ENCODE assay signal across 2 cellular contexts in the genomic region with DNA sequence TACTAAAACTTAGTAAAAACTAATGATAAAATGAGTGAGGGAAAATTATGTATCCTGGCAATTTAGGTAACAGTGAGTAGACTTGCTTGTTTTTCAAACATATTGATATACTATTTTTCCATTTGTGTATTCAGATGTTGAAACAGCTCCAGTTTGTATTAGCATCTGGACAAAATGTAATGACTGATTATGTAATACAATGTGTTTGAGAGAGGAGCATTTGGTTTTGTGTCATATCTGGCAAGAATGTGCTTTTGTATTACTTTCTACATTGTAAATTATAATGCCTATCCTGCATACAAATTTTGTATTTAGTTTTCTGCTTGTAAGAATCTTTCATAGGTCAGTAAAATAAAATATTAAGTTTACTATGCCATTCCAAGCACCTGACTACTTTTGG.
TF ChIP-seq lines count a peak whose summit lies in the region.

No MANE protein-coding gene starts in this region.

TF ChIP-seq in GM12878, 131 proteins besides CTCF, POLR2A, EP300 and RAD21:
- TF ChIP-seq, protein P1, sequence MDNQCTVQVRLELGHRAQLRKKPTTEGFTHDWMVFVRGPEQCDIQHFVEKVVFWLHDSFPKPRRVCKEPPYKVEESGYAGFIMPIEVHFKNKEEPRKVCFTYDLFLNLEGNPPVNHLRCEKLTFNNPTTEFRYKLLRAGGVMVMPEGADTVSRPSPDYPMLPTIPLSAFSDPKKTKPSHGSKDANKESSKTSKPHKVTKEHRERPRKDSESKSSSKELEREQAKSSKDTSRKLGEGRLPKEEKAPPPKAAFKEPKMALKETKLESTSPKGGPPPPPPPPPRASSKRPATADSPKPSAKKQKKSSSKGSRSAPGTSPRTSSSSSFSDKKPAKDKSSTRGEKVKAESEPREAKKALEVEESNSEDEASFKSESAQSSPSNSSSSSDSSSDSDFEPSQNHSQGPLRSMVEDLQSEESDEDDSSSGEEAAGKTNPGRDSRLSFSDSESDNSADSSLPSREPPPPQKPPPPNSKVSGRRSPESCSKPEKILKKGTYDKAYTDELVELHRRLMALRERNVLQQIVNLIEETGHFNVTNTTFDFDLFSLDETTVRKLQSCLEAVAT (IDR thresholded peaks at IDR 0.05), result no peak
- TF ChIP-seq HDAC2 (IDR thresholded peaks at IDR 0.05), result no peak
- no peak for TF ChIP-seq SPI1 (IDR thresholded peaks at IDR 0.05; ENCODE audit: borderline replicate concordance, insufficient read depth, low read depth, low read length)
- no peak for TF ChIP-seq TCF7 (IDR thresholded peaks at IDR 0.05; ENCODE audit: borderline replicate concordance)
- TF ChIP-seq SMAD5 (IDR thresholded peaks at IDR 0.05; ENCODE audit: low read depth), result no peak
- no peak for TF ChIP-seq ZZZ3 (IDR thresholded peaks at IDR 0.05; ENCODE audit: control insufficient read depth, insufficient read length, low read depth)
- TF ChIP-seq TBL1XR1 (IDR thresholded peaks at IDR 0.05; ENCODE audit: low read depth, low read length), result no peak
- TF ChIP-seq NR2C1 (IDR thresholded peaks at IDR 0.05), result no peak
- no peak for TF ChIP-seq POLR2AphosphoS2 (IDR thresholded peaks at IDR 0.05; ENCODE audit: low read depth, low read length)
- TF ChIP-seq, protein P2, sequence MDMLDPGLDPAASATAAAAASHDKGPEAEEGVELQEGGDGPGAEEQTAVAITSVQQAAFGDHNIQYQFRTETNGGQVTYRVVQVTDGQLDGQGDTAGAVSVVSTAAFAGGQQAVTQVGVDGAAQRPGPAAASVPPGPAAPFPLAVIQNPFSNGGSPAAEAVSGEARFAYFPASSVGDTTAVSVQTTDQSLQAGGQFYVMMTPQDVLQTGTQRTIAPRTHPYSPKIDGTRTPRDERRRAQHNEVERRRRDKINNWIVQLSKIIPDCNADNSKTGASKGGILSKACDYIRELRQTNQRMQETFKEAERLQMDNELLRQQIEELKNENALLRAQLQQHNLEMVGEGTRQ (IDR thresholded peaks at IDR 0.05; ENCODE audit: borderline replicate concordance, low read depth, low read length), result no peak
- TF ChIP-seq, protein P3, sequence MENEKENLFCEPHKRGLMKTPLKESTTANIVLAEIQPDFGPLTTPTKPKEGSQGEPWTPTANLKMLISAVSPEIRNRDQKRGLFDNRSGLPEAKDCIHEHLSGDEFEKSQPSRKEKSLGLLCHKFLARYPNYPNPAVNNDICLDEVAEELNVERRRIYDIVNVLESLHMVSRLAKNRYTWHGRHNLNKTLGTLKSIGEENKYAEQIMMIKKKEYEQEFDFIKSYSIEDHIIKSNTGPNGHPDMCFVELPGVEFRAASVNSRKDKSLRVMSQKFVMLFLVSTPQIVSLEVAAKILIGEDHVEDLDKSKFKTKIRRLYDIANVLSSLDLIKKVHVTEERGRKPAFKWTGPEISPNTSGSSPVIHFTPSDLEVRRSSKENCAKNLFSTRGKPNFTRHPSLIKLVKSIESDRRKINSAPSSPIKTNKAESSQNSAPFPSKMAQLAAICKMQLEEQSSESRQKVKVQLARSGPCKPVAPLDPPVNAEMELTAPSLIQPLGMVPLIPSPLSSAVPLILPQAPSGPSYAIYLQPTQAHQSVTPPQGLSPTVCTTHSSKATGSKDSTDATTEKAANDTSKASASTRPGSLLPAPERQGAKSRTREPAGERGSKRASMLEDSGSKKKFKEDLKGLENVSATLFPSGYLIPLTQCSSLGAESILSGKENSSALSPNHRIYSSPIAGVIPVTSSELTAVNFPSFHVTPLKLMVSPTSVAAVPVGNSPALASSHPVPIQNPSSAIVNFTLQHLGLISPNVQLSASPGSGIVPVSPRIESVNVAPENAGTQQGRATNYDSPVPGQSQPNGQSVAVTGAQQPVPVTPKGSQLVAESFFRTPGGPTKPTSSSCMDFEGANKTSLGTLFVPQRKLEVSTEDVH (IDR thresholded peaks at IDR 0.05; ENCODE audit: low read depth, partially characterized antibody), result no peak
TF ChIP-seq in GM12878: peak in this region for 0.

TF ChIP-seq in HEK293T, 16 proteins besides CTCF, POLR2A, EP300 and RAD21 (continued from another document):
- TF ChIP-seq FOXK2 (IDR thresholded peaks at IDR 0.05) (no peak), ELF4 (IDR thresholded peaks at IDR 0.05) (no peak), TARDBP (IDR thresholded peaks at IDR 0.05) (no peak), ARNT (IDR thresholded peaks at IDR 0.05) (no peak), SP1 (IDR thresholded peaks at IDR 0.05) (no peak), BHLHE40 (IDR thresholded peaks at IDR 0.05; ENCODE audit: borderline replicate concordance) (no peak), LEF1 (IDR thresholded peaks at IDR 0.05; ENCODE audit: borderline replicate concordance) (no peak), FOXM1 (IDR thresholded peaks at IDR 0.05; ENCODE audit: borderline replicate concordance) (no peak), FOXA1 (IDR thresholded peaks at IDR 0.05) (no peak), SUZ12 (IDR thresholded peaks at IDR 0.05) (no peak), NFRKB (IDR thresholded peaks at IDR 0.05) (no peak), CTBP1 (IDR thresholded peaks at IDR 0.05; ENCODE audit: borderline replicate concordance) (no peak)
- TF ChIP-seq, protein P4, sequence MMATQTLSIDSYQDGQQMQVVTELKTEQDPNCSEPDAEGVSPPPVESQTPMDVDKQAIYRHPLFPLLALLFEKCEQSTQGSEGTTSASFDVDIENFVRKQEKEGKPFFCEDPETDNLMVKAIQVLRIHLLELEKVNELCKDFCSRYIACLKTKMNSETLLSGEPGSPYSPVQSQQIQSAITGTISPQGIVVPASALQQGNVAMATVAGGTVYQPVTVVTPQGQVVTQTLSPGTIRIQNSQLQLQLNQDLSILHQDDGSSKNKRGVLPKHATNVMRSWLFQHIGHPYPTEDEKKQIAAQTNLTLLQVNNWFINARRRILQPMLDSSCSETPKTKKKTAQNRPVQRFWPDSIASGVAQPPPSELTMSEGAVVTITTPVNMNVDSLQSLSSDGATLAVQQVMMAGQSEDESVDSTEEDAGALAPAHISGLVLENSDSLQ (IDR thresholded peaks at IDR 0.05), result no peak
